ENCODE assay signal across 1 cellular context in the genomic region with DNA sequence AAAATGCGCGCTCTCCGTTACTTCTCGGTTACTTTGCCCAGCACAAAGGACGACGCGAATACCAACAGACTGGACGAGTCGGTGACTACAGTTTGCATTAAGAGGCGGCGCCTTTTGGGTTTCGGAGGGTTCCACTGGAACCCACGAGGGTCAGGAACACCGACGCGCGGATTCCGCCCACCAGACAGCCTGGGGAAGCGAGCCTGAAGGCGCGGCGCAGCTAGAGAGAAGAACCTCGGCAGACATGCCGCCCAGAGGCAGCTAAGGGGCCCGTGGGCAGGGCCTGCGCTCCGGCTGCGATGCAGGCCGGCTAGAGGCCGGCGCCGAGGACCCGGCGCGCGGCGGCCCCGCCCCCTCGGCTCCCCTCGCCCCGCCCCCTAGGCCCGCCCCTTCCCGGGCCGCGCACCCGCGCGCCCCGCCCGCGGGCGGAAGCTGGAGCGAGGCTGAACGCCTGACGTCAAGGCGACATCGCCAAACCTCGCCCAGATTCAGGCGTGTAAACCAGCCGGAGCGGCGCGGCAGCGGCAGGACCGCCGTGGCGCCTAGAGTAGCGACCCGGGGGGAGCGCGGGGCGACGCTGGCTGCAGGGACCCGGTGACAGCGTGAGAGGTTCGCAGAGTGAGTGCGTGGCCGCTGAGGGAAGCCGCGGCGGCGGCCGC.
TF ChIP-seq lines count a peak whose summit lies in the region.

A gene (plus strand): TSS at position 465 of the 659 bp plus-strand sequence. CDS start 37,826 bp downstream, outside the sequence.

TF ChIP-seq in HepG2, 621 proteins besides CTCF, POLR2A, EP300 and RAD21 (continued from another document and continues in another):
- TF ChIP-seq, protein P1, sequence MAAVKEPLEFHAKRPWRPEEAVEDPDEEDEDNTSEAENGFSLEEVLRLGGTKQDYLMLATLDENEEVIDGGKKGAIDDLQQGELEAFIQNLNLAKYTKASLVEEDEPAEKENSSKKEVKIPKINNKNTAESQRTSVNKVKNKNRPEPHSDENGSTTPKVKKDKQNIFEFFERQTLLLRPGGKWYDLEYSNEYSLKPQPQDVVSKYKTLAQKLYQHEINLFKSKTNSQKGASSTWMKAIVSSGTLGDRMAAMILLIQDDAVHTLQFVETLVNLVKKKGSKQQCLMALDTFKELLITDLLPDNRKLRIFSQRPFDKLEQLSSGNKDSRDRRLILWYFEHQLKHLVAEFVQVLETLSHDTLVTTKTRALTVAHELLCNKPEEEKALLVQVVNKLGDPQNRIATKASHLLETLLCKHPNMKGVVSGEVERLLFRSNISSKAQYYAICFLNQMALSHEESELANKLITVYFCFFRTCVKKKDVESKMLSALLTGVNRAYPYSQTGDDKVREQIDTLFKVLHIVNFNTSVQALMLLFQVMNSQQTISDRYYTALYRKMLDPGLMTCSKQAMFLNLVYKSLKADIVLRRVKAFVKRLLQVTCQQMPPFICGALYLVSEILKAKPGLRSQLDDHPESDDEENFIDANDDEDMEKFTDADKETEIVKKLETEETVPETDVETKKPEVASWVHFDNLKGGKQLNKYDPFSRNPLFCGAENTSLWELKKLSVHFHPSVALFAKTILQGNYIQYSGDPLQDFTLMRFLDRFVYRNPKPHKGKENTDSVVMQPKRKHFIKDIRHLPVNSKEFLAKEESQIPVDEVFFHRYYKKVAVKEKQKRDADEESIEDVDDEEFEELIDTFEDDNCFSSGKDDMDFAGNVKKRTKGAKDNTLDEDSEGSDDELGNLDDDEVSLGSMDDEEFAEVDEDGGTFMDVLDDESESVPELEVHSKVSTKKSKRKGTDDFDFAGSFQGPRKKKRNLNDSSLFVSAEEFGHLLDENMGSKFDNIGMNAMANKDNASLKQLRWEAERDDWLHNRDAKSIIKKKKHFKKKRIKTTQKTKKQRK (IDR thresholded peaks at IDR 0.05; ENCODE audit: low read length), result no peak
- TF ChIP-seq CBFB (CRISPR knock-in tag; IDR thresholded peaks at IDR 0.05) (no peak), STAG1 (CRISPR knock-in tag; IDR thresholded peaks at IDR 0.05) (0 out of 2 replicates have a peak, but pooled peaks have one; percentile 17), ZNF589 (CRISPR knock-in tag; conservative IDR thresholded peaks at IDR 0.05) (0 out of 2 replicates have a peak, but pooled peaks have one; percentile 33), MAZ (IDR thresholded peaks at IDR 0.05; ENCODE audit: borderline replicate concordance, low read depth, low read length) (peak; percentile 76; the same call in 1 of the 2 replicates), MAZ (CRISPR knock-in tag; IDR thresholded peaks at IDR 0.05; ENCODE audit: low read depth) (0 out of 2 replicates have a peak, but pooled peaks have one; percentile 34), PLRG1 (conservative IDR thresholded peaks at IDR 0.05) (no peak), ZBTB3 (CRISPR knock-in tag; IDR thresholded peaks at IDR 0.05; ENCODE audit: borderline replicate concordance, low read depth) (0 out of 2 replicates have a peak, but pooled peaks have one; percentile 78), BHLHE40 (IDR thresholded peaks at IDR 0.05; ENCODE audit: low read length) (no peak), PAWR (CRISPR knock-in tag; IDR thresholded peaks at IDR 0.05; ENCODE audit: borderline replicate concordance) (no peak), CC2D1A (CRISPR knock-in tag; IDR thresholded peaks at IDR 0.05) (no peak), ZNF138 (CRISPR knock-in tag; IDR thresholded peaks at IDR 0.05; ENCODE audit: low read depth) (0 out of 2 replicates have a peak, but pooled peaks have one; percentile 55), ZNF225 (CRISPR knock-in tag; IDR thresholded peaks at IDR 0.05) (no peak), ZSCAN25 (CRISPR knock-in tag; IDR thresholded peaks at IDR 0.05) (0 out of 2 replicates have a peak, but pooled peaks have one; percentile 18), ZIK1 (CRISPR knock-in tag; IDR thresholded peaks at IDR 0.05; ENCODE audit: borderline replicate concordance, low read depth) (no peak; the same call in 1 of the 2 replicates), MBD4 (IDR thresholded peaks at IDR 0.05; ENCODE audit: borderline replicate concordance, low read length) (no peak), SPEN (CRISPR knock-in tag; IDR thresholded peaks at IDR 0.05; ENCODE audit: low read depth) (peak; percentile 66), CAMTA2 (CRISPR knock-in tag; IDR thresholded peaks at IDR 0.05; ENCODE audit: borderline replicate concordance) (no peak), ZNF17 (CRISPR knock-in tag; IDR thresholded peaks at IDR 0.05) (no peak), ZNF224 (CRISPR knock-in tag; IDR thresholded peaks at IDR 0.05) (0 out of 2 replicates have a peak, but pooled peaks have one; percentile 39), ZNF839 (CRISPR knock-in tag; IDR thresholded peaks at IDR 0.05; ENCODE audit: borderline replicate concordance) (no peak), ZNF317 (CRISPR knock-in tag; IDR thresholded peaks at IDR 0.05) (no peak), ZNF563 (CRISPR knock-in tag; IDR thresholded peaks at IDR 0.05) (0 out of 2 replicates have a peak, but pooled peaks have one; percentile 8), FOXA1 (IDR thresholded peaks at IDR 0.05) (no peak), FOXA1 (CRISPR knock-in tag; IDR thresholded peaks at IDR 0.05) (peak; percentile 23; the same call in 1 of the 2 replicates), NR2F6 (IDR thresholded peaks at IDR 0.05) (no peak), NR2F6 (CRISPR knock-in tag; IDR thresholded peaks at IDR 0.05) (0 out of 2 replicates have a peak, but pooled peaks have one; percentile 5), ZC3H4 (CRISPR knock-in tag; IDR thresholded peaks at IDR 0.05; ENCODE audit: borderline replicate concordance) (no peak), FLYWCH1 (CRISPR knock-in tag; IDR thresholded peaks at IDR 0.05) (no peak)
- TF ChIP-seq, protein P2, sequence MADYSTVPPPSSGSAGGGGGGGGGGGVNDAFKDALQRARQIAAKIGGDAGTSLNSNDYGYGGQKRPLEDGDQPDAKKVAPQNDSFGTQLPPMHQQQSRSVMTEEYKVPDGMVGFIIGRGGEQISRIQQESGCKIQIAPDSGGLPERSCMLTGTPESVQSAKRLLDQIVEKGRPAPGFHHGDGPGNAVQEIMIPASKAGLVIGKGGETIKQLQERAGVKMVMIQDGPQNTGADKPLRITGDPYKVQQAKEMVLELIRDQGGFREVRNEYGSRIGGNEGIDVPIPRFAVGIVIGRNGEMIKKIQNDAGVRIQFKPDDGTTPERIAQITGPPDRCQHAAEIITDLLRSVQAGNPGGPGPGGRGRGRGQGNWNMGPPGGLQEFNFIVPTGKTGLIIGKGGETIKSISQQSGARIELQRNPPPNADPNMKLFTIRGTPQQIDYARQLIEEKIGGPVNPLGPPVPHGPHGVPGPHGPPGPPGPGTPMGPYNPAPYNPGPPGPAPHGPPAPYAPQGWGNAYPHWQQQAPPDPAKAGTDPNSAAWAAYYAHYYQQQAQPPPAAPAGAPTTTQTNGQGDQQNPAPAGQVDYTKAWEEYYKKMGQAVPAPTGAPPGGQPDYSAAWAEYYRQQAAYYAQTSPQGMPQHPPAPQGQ (CRISPR knock-in tag; IDR thresholded peaks at IDR 0.05; ENCODE audit: borderline replicate concordance), result no peak
- TF ChIP-seq, protein P3, sequence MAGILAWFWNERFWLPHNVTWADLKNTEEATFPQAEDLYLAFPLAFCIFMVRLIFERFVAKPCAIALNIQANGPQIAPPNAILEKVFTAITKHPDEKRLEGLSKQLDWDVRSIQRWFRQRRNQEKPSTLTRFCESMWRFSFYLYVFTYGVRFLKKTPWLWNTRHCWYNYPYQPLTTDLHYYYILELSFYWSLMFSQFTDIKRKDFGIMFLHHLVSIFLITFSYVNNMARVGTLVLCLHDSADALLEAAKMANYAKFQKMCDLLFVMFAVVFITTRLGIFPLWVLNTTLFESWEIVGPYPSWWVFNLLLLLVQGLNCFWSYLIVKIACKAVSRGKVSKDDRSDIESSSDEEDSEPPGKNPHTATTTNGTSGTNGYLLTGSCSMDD (CRISPR knock-in tag; IDR thresholded peaks at IDR 0.05), result no peak
- TF ChIP-seq, protein P4, sequence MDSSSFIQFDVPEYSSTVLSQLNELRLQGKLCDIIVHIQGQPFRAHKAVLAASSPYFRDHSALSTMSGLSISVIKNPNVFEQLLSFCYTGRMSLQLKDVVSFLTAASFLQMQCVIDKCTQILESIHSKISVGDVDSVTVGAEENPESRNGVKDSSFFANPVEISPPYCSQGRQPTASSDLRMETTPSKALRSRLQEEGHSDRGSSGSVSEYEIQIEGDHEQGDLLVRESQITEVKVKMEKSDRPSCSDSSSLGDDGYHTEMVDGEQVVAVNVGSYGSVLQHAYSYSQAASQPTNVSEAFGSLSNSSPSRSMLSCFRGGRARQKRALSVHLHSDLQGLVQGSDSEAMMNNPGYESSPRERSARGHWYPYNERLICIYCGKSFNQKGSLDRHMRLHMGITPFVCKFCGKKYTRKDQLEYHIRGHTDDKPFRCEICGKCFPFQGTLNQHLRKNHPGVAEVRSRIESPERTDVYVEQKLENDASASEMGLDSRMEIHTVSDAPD (CRISPR knock-in tag; IDR thresholded peaks at IDR 0.05), result peak; percentile 41; the same call in 1 of the 2 replicates
- TF ChIP-seq, protein P5, sequence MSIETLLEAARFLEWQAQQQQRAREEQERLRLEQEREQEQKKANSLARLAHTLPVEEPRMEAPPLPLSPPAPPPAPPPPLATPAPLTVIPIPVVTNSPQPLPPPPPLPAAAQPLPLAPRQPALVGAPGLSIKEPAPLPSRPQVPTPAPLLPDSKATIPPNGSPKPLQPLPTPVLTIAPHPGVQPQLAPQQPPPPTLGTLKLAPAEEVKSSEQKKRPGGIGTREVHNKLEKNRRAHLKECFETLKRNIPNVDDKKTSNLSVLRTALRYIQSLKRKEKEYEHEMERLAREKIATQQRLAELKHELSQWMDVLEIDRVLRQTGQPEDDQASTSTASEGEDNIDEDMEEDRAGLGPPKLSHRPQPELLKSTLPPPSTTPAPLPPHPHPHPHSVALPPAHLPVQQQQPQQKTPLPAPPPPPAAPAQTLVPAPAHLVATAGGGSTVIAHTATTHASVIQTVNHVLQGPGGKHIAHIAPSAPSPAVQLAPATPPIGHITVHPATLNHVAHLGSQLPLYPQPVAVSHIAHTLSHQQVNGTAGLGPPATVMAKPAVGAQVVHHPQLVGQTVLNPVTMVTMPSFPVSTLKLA (IDR thresholded peaks at IDR 0.05), result no peak
- TF ChIP-seq, protein P6, sequence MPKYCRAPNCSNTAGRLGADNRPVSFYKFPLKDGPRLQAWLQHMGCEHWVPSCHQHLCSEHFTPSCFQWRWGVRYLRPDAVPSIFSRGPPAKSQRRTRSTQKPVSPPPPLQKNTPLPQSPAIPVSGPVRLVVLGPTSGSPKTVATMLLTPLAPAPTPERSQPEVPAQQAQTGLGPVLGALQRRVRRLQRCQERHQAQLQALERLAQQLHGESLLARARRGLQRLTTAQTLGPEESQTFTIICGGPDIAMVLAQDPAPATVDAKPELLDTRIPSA (CRISPR knock-in tag; IDR thresholded peaks at IDR 0.05; ENCODE audit: borderline replicate concordance), result peak; percentile 28; the same call in 1 of the 2 replicates
- TF ChIP-seq, protein P7, sequence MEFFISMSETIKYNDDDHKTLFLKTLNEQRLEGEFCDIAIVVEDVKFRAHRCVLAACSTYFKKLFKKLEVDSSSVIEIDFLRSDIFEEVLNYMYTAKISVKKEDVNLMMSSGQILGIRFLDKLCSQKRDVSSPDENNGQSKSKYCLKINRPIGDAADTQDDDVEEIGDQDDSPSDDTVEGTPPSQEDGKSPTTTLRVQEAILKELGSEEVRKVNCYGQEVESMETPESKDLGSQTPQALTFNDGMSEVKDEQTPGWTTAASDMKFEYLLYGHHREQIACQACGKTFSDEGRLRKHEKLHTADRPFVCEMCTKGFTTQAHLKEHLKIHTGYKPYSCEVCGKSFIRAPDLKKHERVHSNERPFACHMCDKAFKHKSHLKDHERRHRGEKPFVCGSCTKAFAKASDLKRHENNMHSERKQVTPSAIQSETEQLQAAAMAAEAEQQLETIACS (CRISPR knock-in tag; IDR thresholded peaks at IDR 0.05), result peak; percentile 61
- TF ChIP-seq, protein P8, sequence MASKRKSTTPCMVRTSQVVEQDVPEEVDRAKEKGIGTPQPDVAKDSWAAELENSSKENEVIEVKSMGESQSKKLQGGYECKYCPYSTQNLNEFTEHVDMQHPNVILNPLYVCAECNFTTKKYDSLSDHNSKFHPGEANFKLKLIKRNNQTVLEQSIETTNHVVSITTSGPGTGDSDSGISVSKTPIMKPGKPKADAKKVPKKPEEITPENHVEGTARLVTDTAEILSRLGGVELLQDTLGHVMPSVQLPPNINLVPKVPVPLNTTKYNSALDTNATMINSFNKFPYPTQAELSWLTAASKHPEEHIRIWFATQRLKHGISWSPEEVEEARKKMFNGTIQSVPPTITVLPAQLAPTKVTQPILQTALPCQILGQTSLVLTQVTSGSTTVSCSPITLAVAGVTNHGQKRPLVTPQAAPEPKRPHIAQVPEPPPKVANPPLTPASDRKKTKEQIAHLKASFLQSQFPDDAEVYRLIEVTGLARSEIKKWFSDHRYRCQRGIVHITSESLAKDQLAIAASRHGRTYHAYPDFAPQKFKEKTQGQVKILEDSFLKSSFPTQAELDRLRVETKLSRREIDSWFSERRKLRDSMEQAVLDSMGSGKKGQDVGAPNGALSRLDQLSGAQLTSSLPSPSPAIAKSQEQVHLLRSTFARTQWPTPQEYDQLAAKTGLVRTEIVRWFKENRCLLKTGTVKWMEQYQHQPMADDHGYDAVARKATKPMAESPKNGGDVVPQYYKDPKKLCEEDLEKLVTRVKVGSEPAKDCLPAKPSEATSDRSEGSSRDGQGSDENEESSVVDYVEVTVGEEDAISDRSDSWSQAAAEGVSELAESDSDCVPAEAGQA (IDR thresholded peaks at IDR 0.05; ENCODE audit: low read depth), result no peak
- TF ChIP-seq, protein P8 (CRISPR knock-in tag; IDR thresholded peaks at IDR 0.05; ENCODE audit: borderline replicate concordance), result no peak
- TF ChIP-seq, protein P9, sequence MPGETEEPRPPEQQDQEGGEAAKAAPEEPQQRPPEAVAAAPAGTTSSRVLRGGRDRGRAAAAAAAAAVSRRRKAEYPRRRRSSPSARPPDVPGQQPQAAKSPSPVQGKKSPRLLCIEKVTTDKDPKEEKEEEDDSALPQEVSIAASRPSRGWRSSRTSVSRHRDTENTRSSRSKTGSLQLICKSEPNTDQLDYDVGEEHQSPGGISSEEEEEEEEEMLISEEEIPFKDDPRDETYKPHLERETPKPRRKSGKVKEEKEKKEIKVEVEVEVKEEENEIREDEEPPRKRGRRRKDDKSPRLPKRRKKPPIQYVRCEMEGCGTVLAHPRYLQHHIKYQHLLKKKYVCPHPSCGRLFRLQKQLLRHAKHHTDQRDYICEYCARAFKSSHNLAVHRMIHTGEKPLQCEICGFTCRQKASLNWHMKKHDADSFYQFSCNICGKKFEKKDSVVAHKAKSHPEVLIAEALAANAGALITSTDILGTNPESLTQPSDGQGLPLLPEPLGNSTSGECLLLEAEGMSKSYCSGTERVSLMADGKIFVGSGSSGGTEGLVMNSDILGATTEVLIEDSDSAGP (CRISPR knock-in tag; IDR thresholded peaks at IDR 0.05; ENCODE audit: borderline replicate concordance), result peak; percentile 76; the same call in 1 of the 2 replicates
